ENCODE assay signal across 30 cellular contexts in genomic region chr15:57720861-57721260, GRCh38. TPM values are rescaled to one million over a fixed set of nuclear protein-coding genes. Genes with fewer than 3 reads are reported as not detected.
DNase-seq lines count a peak whose midpoint lies in the region; ATAC-seq and TF ChIP-seq lines count a peak whose summit lies in the region.
"Had no signal": no experiment of that assay in that cellular context is flagged by ENCODE, and none has a peak within 500 bp of the region (broad histone marks: within the 10 kb centered on the region; RNA-seq: fewer than 3 reads in every experiment).

No MANE protein-coding gene starts in this region.

- BruUV-seq in A673 (replicated peaks; lab: Mats Ljungman, UMichigan) = no TSS peak

- H3K4me3 Mint-ChIP-seq in stimulated activated effector memory CD8-positive, alpha-beta T cell treated with anti-CD3 and anti-CD28 coated beads, Interleukin-12 subunit alpha, Interleukin-12 subunit beta, amount 100 ng/mL, for 72 hours = no peak overlapping the region
- H3K4me3 Mint-ChIP-seq: activated naive CD8-positive, alpha-beta T cell treated with anti-CD3 and anti-CD28 coated beads, Interleukin-2, amount 50 U/mL, for 24 hours; CD8-positive, alpha-beta T cell; type B pancreatic cell had no signal

- POLR2A ChIA-PET in A673 (lab: Charles Lee; ENCODE audit: low non-redundant PET) = no interaction called here

- no peak overlapping the region for H3K27ac Mint-ChIP-seq in stimulated activated effector memory CD8-positive, alpha-beta T cell treated with anti-CD3 and anti-CD28 coated beads, Interleukin-12 subunit alpha, Interleukin-12 subunit beta, amount 100 ng/mL, for 72 hours
- H3K27ac Mint-ChIP-seq: activated naive CD8-positive, alpha-beta T cell treated with anti-CD3 and anti-CD28 coated beads, Interleukin-2, amount 50 U/mL, for 24 hours; CD8-positive, alpha-beta T cell; type B pancreatic cell had no signal

- peak overlapping the region; percentile 9 for H3K4me3 ChIP-seq in adipocyte (ENCODE audit: low read length)
- no peak overlapping the region for H3K4me3 ChIP-seq in fibroblast of lung (replicated peaks in 1 of 4; ENCODE audit: control extremely low read depth in 1 of 4, insufficient read depth in 1 of 4, low read depth in 3 of 4, low read length in 4 of 4)
- no peak overlapping the region for H3K4me3 ChIP-seq in A673 (ENCODE audit: low read depth, low read length, poor library complexity, severe bottlenecking)
- H3K4me3 ChIP-seq in hepatocyte = no peak overlapping the region
- H3K4me3 ChIP-seq: GM12878, heart right ventricle, K562, lung, PC-9 had no signal

- H4K20me1 ChIP-seq in fibroblast of lung (ENCODE audit: control insufficient read depth, extremely low read depth, insufficient read depth, low read length) (no peaks in the 10 kb centered on the region), hepatocyte (ENCODE audit: insufficient read depth, poor library complexity, severe bottlenecking) (no peaks in the 10 kb centered on the region)

- H3K27ac ChIP-seq in fibroblast of lung (ENCODE audit: insufficient read depth, low read length) (no peak overlapping the region), A673 (ENCODE audit: low read depth, low read length, poor library complexity, severe bottlenecking) (no peak overlapping the region), hepatocyte (no peak overlapping the region)
- H3K27ac ChIP-seq: brain microvascular endothelial cell, foreskin keratinocyte, heart right ventricle, PC-9 had no signal

- TF ChIP-seq CTCF in AG09319 (IDR thresholded peaks at IDR 0.05; ENCODE audit: low read depth, low read length) (no peak), fibroblast of lung (conservative IDR thresholded peaks at IDR 0.05 in 1 of 2, IDR thresholded peaks at IDR 0.05 in 1 of 2; ENCODE audit: low read depth in 1 of 2, low read length in 2 of 2) (no peak), A673 (conservative IDR thresholded peaks at IDR 0.05; ENCODE audit: low read depth, low read length) (no peak), hepatocyte (IDR thresholded peaks at IDR 0.05; ENCODE audit: poor library complexity) (no peak)

- DNase-seq in AG09319 (ENCODE audit: extremely low read depth, low read depth) (peak; percentile 30), adipocyte (ENCODE audit: low read depth) (peak; percentile 30), fibroblast of lung (ENCODE audit: low read depth in 2 of 2) (peak; percentile 70 to 75), myocyte (ENCODE audit: low read depth) (peak; percentile 34), A673 (ENCODE audit: low spot score) (no peak), hepatocyte (ENCODE audit: low spot score) (no peak)
- DNase-seq in stimulated activated effector memory CD8-positive, alpha-beta T cell treated with anti-CD3 and anti-CD28 coated beads, Interleukin-12 subunit alpha, Interleukin-12 subunit beta, amount 100 ng/mL, for 72 hours (ENCODE audit: low spot score in 2 of 2) = no peak
- DNase-seq: activated CD4-positive, alpha-beta T cell treated with anti-CD3 and anti-CD28 coated beads, Interleukin-2, amount 50 U/mL, for 48 hours; activated naive CD4-positive, alpha-beta T cell; activated naive CD8-positive, alpha-beta T cell treated with anti-CD3 and anti-CD28 coated beads, Interleukin-2, amount 50 U/mL, for 24 hours; activated T-cell treated with anti-CD3 and anti-CD28 coated beads, Interleukin-2, amount 50 U/mL, for 48 hours; BE2C; brain microvascular endothelial cell; CD8-positive, alpha-beta T cell; foreskin keratinocyte; H7; heart right ventricle; kidney glomerular epithelial cell; NCI-H2029 treated with DMSO at 0.1 percent for 48 hours; NCI-H526; PC-9; small intestine; stimulated activated naive CD4-positive, alpha-beta T cell had no signal

- H2AFZ ChIP-seq in fibroblast of lung (ENCODE audit: low read length) (no peak overlapping the region), hepatocyte (no peak overlapping the region)
- H2AFZ ChIP-seq: PC-9 had no signal

- H3K9me3 Mint-ChIP-seq in stimulated activated effector memory CD8-positive, alpha-beta T cell treated with anti-CD3 and anti-CD28 coated beads, Interleukin-12 subunit alpha, Interleukin-12 subunit beta, amount 100 ng/mL, for 72 hours = peaks cover 3% of the 10 kb centered on the region

- H3K4me1 Mint-ChIP-seq in stimulated activated effector memory CD8-positive, alpha-beta T cell treated with anti-CD3 and anti-CD28 coated beads, Interleukin-12 subunit alpha, Interleukin-12 subunit beta, amount 100 ng/mL, for 72 hours = no peaks in the 10 kb centered on the region
- H3K4me1 Mint-ChIP-seq: activated naive CD8-positive, alpha-beta T cell treated with anti-CD3 and anti-CD28 coated beads, Interleukin-2, amount 50 U/mL, for 24 hours had no signal

- H3K4me1 ChIP-seq in adipocyte (ENCODE audit: control insufficient read depth, insufficient read depth, low read length) (peaks cover 14% of the 10 kb centered on the region), fibroblast of lung (ENCODE audit: control insufficient read depth, extremely low read depth, insufficient read depth, low read length) (no peaks in the 10 kb centered on the region), A673 (ENCODE audit: insufficient read depth, low read length, poor library complexity, severe bottlenecking) (peaks cover 6% of the 10 kb centered on the region), hepatocyte (ENCODE audit: insufficient read depth) (no peaks in the 10 kb centered on the region)
- H3K4me1 ChIP-seq: BE2C, foreskin keratinocyte had no signal

- CTCF ChIA-PET in A673 (lab: Charles Lee) = interaction anchor here (1.1 kb wide), 1 partner anchor 12 kb away, joined by 3 read pairs; no protein-coding TSS in a partner anchor

- ATAC-seq in HG02840 (IDR thresholded peaks at IDR 0.05; ENCODE audit: low FRiP score, unreplicated experiment) = no peak
- no peak for ATAC-seq in stimulated activated effector memory CD8-positive, alpha-beta T cell treated with anti-CD3 and anti-CD28 coated beads, Interleukin-12 subunit alpha, Interleukin-12 subunit beta, amount 100 ng/mL, for 72 hours
- ATAC-seq: activated CD4-positive, CD25-positive, alpha-beta regulatory T cell treated with anti-CD3 and anti-CD28 coated beads, Interleukin-2, amount 50 U/mL, for 24 hours; activated naive CD8-positive, alpha-beta T cell treated with anti-CD3 and anti-CD28 coated beads, Interleukin-2, amount 50 U/mL, for 24 hours; CD8-positive, alpha-beta T cell; foreskin keratinocyte; GM12878; heart right ventricle; K562; Right ventricle myocardium inferior had no signal

- no peak overlapping the region for H3K4me2 ChIP-seq in fibroblast of lung (ENCODE audit: extremely low read depth, insufficient read depth, low read length)
- H3K4me2 ChIP-seq in hepatocyte = no peak overlapping the region
- H3K4me2 ChIP-seq: PC-9 had no signal

- H3K9me3 ChIP-seq in adipocyte (ENCODE audit: control insufficient read depth, low read length) (peaks cover 4% of the 10 kb centered on the region), fibroblast of lung (ENCODE audit: control insufficient read depth, insufficient read depth, low read depth, low read length) (no peaks in the 10 kb centered on the region), A673 (ENCODE audit: low read depth, low read length, poor library complexity, severe bottlenecking) (peaks cover 5% of the 10 kb centered on the region), hepatocyte (ENCODE audit: low read depth) (no peaks in the 10 kb centered on the region)
- H3K9me3 ChIP-seq: BE2C had no signal

- intact Hi-C loops in A673 (cut with micrococcal nuclease; ENCODE audit: unreplicated experiment) = no loop called here

- no peak overlapping the region for H3K9ac ChIP-seq in adipocyte (ENCODE audit: low read length)
- H3K9ac ChIP-seq in fibroblast of lung (ENCODE audit: insufficient read depth, low read length) = no peak overlapping the region

- H3K36me3 ChIP-seq in adipocyte (ENCODE audit: control insufficient read depth, insufficient read depth, low read length, severe bottlenecking) (peaks cover 9% of the 10 kb centered on the region), fibroblast of lung (ENCODE audit: control insufficient read depth, insufficient read depth, low read length) (no peaks in the 10 kb centered on the region), A673 (ENCODE audit: insufficient read depth, low read length, poor library complexity, severe bottlenecking) (peaks cover 12% of the 10 kb centered on the region), hepatocyte (replicated peaks; ENCODE audit: insufficient read depth, low read depth) (peaks cover 5% of the 10 kb centered on the region)

- no peaks in the 10 kb centered on the region for H3K79me2 ChIP-seq in fibroblast of lung (ENCODE audit: control insufficient read depth, insufficient read depth, low read length)
- H3K79me2 ChIP-seq in hepatocyte = no peaks in the 10 kb centered on the region

- H3K36me3 Mint-ChIP-seq in stimulated activated effector memory CD8-positive, alpha-beta T cell treated with anti-CD3 and anti-CD28 coated beads, Interleukin-12 subunit alpha, Interleukin-12 subunit beta, amount 100 ng/mL, for 72 hours = peaks cover 46% of the 10 kb centered on the region

- 76% methylated on average over 3 of the region's 3 CpGs for WGBS in hepatocyte (ENCODE audit: low lambda C conversion rate, missing lambda C conversion rate)

- no peaks in the 10 kb centered on the region for H3K27me3 ChIP-seq in adipocyte (replicated peaks; ENCODE audit: control insufficient read depth, insufficient read depth, low read length)
- no peaks in the 10 kb centered on the region for H3K27me3 ChIP-seq in fibroblast of lung (ENCODE audit: control insufficient read depth, insufficient read depth, low read length)
- H3K27me3 ChIP-seq in A673 (replicated peaks; ENCODE audit: insufficient read depth, low read depth, low read length, poor library complexity) = no peaks in the 10 kb centered on the region
- H3K27me3 ChIP-seq in hepatocyte = no peaks in the 10 kb centered on the region
- H3K27me3 ChIP-seq: BE2C, brain microvascular endothelial cell, foreskin keratinocyte, heart right ventricle had no signal

- no peaks in the 10 kb centered on the region for H3K9me2 ChIP-seq in hepatocyte (replicated peaks; ENCODE audit: insufficient read depth)

RNA-seq across cellular contexts. Expression of gene POLR2M, which starts 14.3 kb away (rescaled TPM):
- total RNA-seq in fibroblast of lung (287 and 595 TPM in 2 replicates), myocyte (64.4 and 141 TPM in 2 replicates), A673 (2021) (106 and 115 TPM in 2 replicates), hepatocyte (56.7 and 145 TPM in 2 replicates)
- polyA plus RNA-seq in fibroblast of lung (64.0 and 70.8 TPM in 2 replicates), hepatocyte (18.8 and 27.0 TPM in 2 replicates)
- 32.2 and 33.0 TPM in 2 replicates for polyA plus RNA-seq in fibroblast of lung (2012)
- polyA minus RNA-seq in fibroblast of lung (ENCODE audit: low replicate concordance) = 36.0 and 46.6 TPM in 2 replicates
- polyA plus RNA-seq in myocyte (2012) = 40.1 TPM

Comparison
In these comparisons a context has a peak if more than half of its experiments do, and no peak if none do; other contexts are left out.
1. DNase-seq: peak in AG09319 (single experiment), adipocyte (single experiment), fibroblast of lung (2 of 2) and myocyte (single experiment); none in A673 (single experiment), hepatocyte (single experiment) and stimulated activated effector memory CD8-positive, alpha-beta T cell treated with anti-CD3 and anti-CD28 coated beads, Interleukin-12 subunit alpha, Interleukin-12 subunit beta, amount 100 ng/mL, for 72 hours (0 of 2).